ENCODE assay signal across 2 cellular contexts in genomic region chr20:35025116-35025515, GRCh38.
TF ChIP-seq lines count a peak whose summit lies in the region.

No MANE protein-coding gene starts in this region.

TF ChIP-seq in HepG2, 621 proteins besides CTCF, POLR2A, EP300 and RAD21:
- TF ChIP-seq GLMP (CRISPR knock-in tag; IDR thresholded peaks at IDR 0.05; ENCODE audit: borderline replicate concordance) (no peak), ZNF770 (CRISPR knock-in tag; IDR thresholded peaks at IDR 0.05) (peak; percentile 87), ZNF235 (CRISPR knock-in tag; IDR thresholded peaks at IDR 0.05; ENCODE audit: borderline replicate concordance) (no peak), RBM22 (optimal IDR thresholded peaks at IDR 0.05; ENCODE audit: low read length) (peak; percentile 50), HNF4A (CRISPR knock-in tag; IDR thresholded peaks at IDR 0.05) (peak; percentile 44), ZMAT3 (CRISPR knock-in tag; conservative IDR thresholded peaks at IDR 0.05) (no peak)

TF ChIP-seq in GM12878, 131 proteins besides CTCF, POLR2A, EP300 and RAD21 (continued from another document):
- TF ChIP-seq HSF1 (IDR thresholded peaks at IDR 0.05; ENCODE audit: low read depth, low read length) = no peak
